Comparison of ENCODE assay signal across 1 cellular context in genomic region chr17:4565209-4566141, GRCh38.
TF ChIP-seq lines count a peak whose summit lies in the region.

No MANE protein-coding gene starts in this region.

TF ChIP-seq in neural cell, 6 proteins besides CTCF, POLR2A, EP300 and RAD21 (continued from another document):
- no peak for TF ChIP-seq REST (IDR thresholded peaks at IDR 0.05; ENCODE audit: borderline replicate concordance)
- no peak for TF ChIP-seq EZH2 (IDR thresholded peaks at IDR 0.05; ENCODE audit: borderline replicate concordance, insufficient read depth, low read length, poor library complexity, severe bottlenecking)
- TF ChIP-seq MXI1 (conservative IDR thresholded peaks at IDR 0.05; ENCODE audit: poor library complexity, severe bottlenecking): peak; percentile 44
